ENCODE assay signal across 1 cellular context in the genomic region with DNA sequence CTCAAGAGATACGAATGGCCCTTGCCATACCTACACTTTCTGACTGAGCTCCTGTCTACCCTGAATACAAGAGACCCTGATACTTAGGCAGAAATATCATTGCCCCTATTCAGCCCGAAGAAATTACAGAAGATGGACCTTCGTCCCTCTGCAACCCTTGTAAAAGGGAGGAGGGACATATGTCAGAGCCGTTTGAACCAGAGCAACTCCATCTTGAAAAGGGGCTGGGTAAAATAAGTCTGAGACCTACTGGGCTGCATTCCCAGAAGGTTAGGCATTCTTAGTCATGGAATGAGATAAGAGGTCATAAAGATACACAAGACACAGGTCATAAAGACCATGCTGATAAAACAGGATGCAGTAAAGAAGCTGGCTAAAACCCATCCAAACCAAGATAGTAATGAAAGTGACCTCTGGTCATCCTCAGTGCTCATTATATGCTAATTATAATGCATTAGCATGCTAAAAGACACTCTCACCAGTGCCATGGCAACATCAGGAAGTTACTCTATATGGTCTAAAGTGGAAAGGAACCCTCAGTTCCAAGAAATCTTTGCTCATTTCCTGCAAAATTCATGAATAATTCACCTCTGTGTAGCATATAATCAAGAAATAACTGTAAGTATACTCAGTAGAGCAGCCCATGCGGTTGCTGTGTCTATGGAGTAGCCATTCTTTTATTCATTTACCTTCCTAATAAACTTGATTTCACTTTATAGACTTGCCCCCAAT.
A peak's percentile ranks its signal among the peaks of the same experiment; 100 is the strongest.
TF ChIP-seq lines count a peak whose summit lies in the region.

No MANE protein-coding gene starts in this region.

TF ChIP-seq in K562, 482 proteins besides CTCF, POLR2A, EP300 and RAD21 (continued from another document and continues in another):
- TF ChIP-seq ZBTB9 (CRISPR knock-in tag; IDR thresholded peaks at IDR 0.05) (peak; percentile 92), ZNF76 (CRISPR knock-in tag; IDR thresholded peaks at IDR 0.05; ENCODE audit: borderline replicate concordance) (peak; percentile 86; the same call in 1 of the 2 replicates), ZSCAN29 (IDR thresholded peaks at IDR 0.05) (no peak), ZNF232 (CRISPR knock-in tag; IDR thresholded peaks at IDR 0.05) (no peak), ZNF239 (CRISPR knock-in tag; IDR thresholded peaks at IDR 0.05) (peak; percentile 84), HMGXB4 (CRISPR knock-in tag; IDR thresholded peaks at IDR 0.05) (no peak), CREB1 (IDR thresholded peaks at IDR 0.05) (no peak), CREB1 (CRISPR knock-in tag; IDR thresholded peaks at IDR 0.05) (no peak), XRCC4 (IDR thresholded peaks at IDR 0.05; ENCODE audit: extremely low read depth, insufficient read depth, insufficient read length) (no peak), ZNF347 (CRISPR knock-in tag; IDR thresholded peaks at IDR 0.05; ENCODE audit: low read depth) (no peak), ID3 (CRISPR knock-in tag; IDR thresholded peaks at IDR 0.05) (no peak), ID3 (tag; IDR thresholded peaks at IDR 0.05) (peak; percentile 64; the same call in 1 of the 2 replicates), KAT8 (IDR thresholded peaks at IDR 0.05; ENCODE audit: low read depth) (no peak), BMI1 (IDR thresholded peaks at IDR 0.05; ENCODE audit: low read length) (no peak), ZKSCAN3 (CRISPR knock-in tag; IDR thresholded peaks at IDR 0.05) (no peak), ZBTB7A (IDR thresholded peaks at IDR 0.05; ENCODE audit: borderline replicate concordance, control insufficient read depth, low read depth, low read length) (no peak), ZNF280B (CRISPR knock-in tag; IDR thresholded peaks at IDR 0.05) (no peak), CREM (IDR thresholded peaks at IDR 0.05; ENCODE audit: low read depth) (no peak), SP1 (CRISPR knock-in tag; IDR thresholded peaks at IDR 0.05) (no peak), ZNF212 (CRISPR knock-in tag; IDR thresholded peaks at IDR 0.05) (peak; percentile 85; the same call in 1 of the 2 replicates), CTBP1 (IDR thresholded peaks at IDR 0.05; ENCODE audit: borderline replicate concordance) (no peak), ZNF668 (CRISPR knock-in tag; IDR thresholded peaks at IDR 0.05) (peak; percentile 52; the same call in 1 of the 2 replicates), RB1 (IDR thresholded peaks at IDR 0.05; ENCODE audit: low read depth) (no peak), GTF3C2 (IDR thresholded peaks at IDR 0.05; ENCODE audit: borderline replicate concordance, extremely low read depth, insufficient read length) (no peak), HDAC8 (tag; IDR thresholded peaks at IDR 0.05) (no peak), HNRNPH1 (optimal IDR thresholded peaks at IDR 0.05; ENCODE audit: low read depth, low read length) (no peak), ZNF165 (CRISPR knock-in tag; IDR thresholded peaks at IDR 0.05; ENCODE audit: borderline replicate concordance) (peak; percentile 77; the same call in 1 of the 2 replicates), ZNF717 (CRISPR knock-in tag; IDR thresholded peaks at IDR 0.05) (no peak), CC2D1A (IDR thresholded peaks at IDR 0.05) (no peak), SP2 (IDR thresholded peaks at IDR 0.05; ENCODE audit: extremely low read depth, low read depth, low read length, poor library complexity, severe bottlenecking) (no peak), DIDO1 (tag; IDR thresholded peaks at IDR 0.05; ENCODE audit: low read depth) (peak; percentile 55; the same call in 1 of the 2 replicates), FOXA3 (CRISPR knock-in tag; conservative IDR thresholded peaks at IDR 0.05 in 1 of 2, IDR thresholded peaks at IDR 0.05 in 1 of 2) (0 out of 4 replicates have a peak, but pooled peaks of 1 of the 2 experiments have one; percentile 22)
- TF ChIP-seq, protein P1, sequence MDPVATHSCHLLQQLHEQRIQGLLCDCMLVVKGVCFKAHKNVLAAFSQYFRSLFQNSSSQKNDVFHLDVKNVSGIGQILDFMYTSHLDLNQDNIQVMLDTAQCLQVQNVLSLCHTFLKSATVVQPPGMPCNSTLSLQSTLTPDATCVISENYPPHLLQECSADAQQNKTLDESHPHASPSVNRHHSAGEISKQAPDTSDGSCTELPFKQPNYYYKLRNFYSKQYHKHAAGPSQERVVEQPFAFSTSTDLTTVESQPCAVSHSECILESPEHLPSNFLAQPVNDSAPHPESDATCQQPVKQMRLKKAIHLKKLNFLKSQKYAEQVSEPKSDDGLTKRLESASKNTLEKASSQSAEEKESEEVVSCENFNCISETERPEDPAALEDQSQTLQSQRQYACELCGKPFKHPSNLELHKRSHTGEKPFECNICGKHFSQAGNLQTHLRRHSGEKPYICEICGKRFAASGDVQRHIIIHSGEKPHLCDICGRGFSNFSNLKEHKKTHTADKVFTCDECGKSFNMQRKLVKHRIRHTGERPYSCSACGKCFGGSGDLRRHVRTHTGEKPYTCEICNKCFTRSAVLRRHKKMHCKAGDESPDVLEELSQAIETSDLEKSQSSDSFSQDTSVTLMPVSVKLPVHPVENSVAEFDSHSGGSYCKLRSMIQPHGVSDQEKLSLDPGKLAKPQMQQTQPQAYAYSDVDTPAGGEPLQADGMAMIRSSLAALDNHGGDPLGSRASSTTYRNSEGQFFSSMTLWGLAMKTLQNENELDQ (CRISPR knock-in tag; IDR thresholded peaks at IDR 0.05; ENCODE audit: borderline replicate concordance): no peak
- TF ChIP-seq, protein P2, sequence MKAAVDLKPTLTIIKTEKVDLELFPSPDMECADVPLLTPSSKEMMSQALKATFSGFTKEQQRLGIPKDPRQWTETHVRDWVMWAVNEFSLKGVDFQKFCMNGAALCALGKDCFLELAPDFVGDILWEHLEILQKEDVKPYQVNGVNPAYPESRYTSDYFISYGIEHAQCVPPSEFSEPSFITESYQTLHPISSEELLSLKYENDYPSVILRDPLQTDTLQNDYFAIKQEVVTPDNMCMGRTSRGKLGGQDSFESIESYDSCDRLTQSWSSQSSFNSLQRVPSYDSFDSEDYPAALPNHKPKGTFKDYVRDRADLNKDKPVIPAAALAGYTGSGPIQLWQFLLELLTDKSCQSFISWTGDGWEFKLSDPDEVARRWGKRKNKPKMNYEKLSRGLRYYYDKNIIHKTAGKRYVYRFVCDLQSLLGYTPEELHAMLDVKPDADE (conservative IDR thresholded peaks at IDR 0.05; ENCODE audit: control insufficient read depth, low read depth, low read length): no peak
- TF ChIP-seq, protein P3, sequence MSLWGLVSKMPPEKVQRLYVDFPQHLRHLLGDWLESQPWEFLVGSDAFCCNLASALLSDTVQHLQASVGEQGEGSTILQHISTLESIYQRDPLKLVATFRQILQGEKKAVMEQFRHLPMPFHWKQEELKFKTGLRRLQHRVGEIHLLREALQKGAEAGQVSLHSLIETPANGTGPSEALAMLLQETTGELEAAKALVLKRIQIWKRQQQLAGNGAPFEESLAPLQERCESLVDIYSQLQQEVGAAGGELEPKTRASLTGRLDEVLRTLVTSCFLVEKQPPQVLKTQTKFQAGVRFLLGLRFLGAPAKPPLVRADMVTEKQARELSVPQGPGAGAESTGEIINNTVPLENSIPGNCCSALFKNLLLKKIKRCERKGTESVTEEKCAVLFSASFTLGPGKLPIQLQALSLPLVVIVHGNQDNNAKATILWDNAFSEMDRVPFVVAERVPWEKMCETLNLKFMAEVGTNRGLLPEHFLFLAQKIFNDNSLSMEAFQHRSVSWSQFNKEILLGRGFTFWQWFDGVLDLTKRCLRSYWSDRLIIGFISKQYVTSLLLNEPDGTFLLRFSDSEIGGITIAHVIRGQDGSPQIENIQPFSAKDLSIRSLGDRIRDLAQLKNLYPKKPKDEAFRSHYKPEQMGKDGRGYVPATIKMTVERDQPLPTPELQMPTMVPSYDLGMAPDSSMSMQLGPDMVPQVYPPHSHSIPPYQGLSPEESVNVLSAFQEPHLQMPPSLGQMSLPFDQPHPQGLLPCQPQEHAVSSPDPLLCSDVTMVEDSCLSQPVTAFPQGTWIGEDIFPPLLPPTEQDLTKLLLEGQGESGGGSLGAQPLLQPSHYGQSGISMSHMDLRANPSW (CRISPR knock-in tag; IDR thresholded peaks at IDR 0.05): no peak
- TF ChIP-seq, protein P4, sequence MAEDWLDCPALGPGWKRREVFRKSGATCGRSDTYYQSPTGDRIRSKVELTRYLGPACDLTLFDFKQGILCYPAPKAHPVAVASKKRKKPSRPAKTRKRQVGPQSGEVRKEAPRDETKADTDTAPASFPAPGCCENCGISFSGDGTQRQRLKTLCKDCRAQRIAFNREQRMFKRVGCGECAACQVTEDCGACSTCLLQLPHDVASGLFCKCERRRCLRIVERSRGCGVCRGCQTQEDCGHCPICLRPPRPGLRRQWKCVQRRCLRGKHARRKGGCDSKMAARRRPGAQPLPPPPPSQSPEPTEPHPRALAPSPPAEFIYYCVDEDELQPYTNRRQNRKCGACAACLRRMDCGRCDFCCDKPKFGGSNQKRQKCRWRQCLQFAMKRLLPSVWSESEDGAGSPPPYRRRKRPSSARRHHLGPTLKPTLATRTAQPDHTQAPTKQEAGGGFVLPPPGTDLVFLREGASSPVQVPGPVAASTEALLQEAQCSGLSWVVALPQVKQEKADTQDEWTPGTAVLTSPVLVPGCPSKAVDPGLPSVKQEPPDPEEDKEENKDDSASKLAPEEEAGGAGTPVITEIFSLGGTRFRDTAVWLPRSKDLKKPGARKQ (CRISPR knock-in tag; IDR thresholded peaks at IDR 0.05): no peak
- TF ChIP-seq, protein P5, sequence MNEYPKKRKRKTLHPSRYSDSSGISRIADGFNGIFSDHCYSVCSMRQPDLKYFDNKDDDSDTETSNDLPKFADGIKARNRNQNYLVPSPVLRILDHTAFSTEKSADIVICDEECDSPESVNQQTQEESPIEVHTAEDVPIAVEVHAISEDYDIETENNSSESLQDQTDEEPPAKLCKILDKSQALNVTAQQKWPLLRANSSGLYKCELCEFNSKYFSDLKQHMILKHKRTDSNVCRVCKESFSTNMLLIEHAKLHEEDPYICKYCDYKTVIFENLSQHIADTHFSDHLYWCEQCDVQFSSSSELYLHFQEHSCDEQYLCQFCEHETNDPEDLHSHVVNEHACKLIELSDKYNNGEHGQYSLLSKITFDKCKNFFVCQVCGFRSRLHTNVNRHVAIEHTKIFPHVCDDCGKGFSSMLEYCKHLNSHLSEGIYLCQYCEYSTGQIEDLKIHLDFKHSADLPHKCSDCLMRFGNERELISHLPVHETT (CRISPR knock-in tag; conservative IDR thresholded peaks at IDR 0.05 in 1 of 2, IDR thresholded peaks at IDR 0.05 in 1 of 2): peak in 1 of 2 experiments; percentile 87; a peak in 2 of 4 replicates
